16 cellular contexts compared by ENCODE assay signal in genomic region chr6:79375635-79376425, GRCh38.
A peak's percentile ranks its signal among the peaks of the same experiment; 100 is the strongest.
DNase-seq lines count a peak whose midpoint lies in the region; ATAC-seq and TF ChIP-seq lines count a peak whose summit lies in the region.
"Had no signal": no experiment of that assay in that cellular context is flagged by ENCODE, and none has a peak within 500 bp of the region (broad histone marks: within the 10 kb centered on the region; RNA-seq: fewer than 3 reads in every experiment).

No MANE protein-coding gene starts in this region.

- H3K9me2 ChIP-seq in PC-3 (replicated peaks; ENCODE audit: low read length): no peaks in the 10 kb centered on the region

- H3K36me3 ChIP-seq in HEK293 (ENCODE audit: control insufficient read depth in 2 of 2, insufficient read depth in 1 of 2, low read length in 2 of 2) (no peaks in the 10 kb centered on the region), PC-3 (ENCODE audit: low read depth, low read length) (no peaks in the 10 kb centered on the region; the same call in 1 of the 2 replicates)

- peaks cover 5% of the 10 kb centered on the region for H3F3A ChIP-seq in PC-3 (ENCODE audit: low read length, unreplicated experiment)

- H2AFZ ChIP-seq in PC-3 (ENCODE audit: low read length): peak overlapping the region; percentile 72
- H2AFZ ChIP-seq: GM23248 had no signal

- no peaks in the 10 kb centered on the region for H4K20me1 ChIP-seq in PC-3 (ENCODE audit: low read length)

- H3K27ac Mint-ChIP-seq in nephron: peak overlapping the region; percentile 65 to 88 (median 83)
- H3K27ac Mint-ChIP-seq: CD14-positive monocyte, T-helper 17 cell had no signal

- no peak overlapping the region for H3K4me3 Mint-ChIP-seq in nephron
- H3K4me3 Mint-ChIP-seq: CD14-positive monocyte, T-helper 17 cell had no signal

- no peak overlapping the region for H3K27ac ChIP-seq in HEK293 (ENCODE audit: extremely low read depth, low read depth, low read length)
- peak overlapping the region; percentile 90 for H3K27ac ChIP-seq in PC-3 (ENCODE audit: low read length)
- H3K27ac ChIP-seq: GM23248, KMS-11 had no signal

- BruUV-seq in PC-3 (replicated peaks; lab: Mats Ljungman, UMichigan): no TSS peak

- H3K9me3 Mint-ChIP-seq in nephron: peaks cover 3% of the 10 kb centered on the region

- no peaks in the 10 kb centered on the region for H3K27me3 Mint-ChIP-seq in nephron (ENCODE audit: low read depth)

- peak overlapping the region; percentile 77 for H3K4me2 ChIP-seq in PC-3 (ENCODE audit: low read length)
- H3K4me2 ChIP-seq: KMS-11 had no signal

- no peaks in the 10 kb centered on the region for H3K27me3 ChIP-seq in PC-3 (ENCODE audit: low read length)

- DNase-seq in NCI-H1436 (lab: John Stamatoyannopoulos, UW) (peak; percentile 88), PC-3 (no peak), T-helper 2 cell (no peak)
- DNase-seq: GM23248, NCI-H1694 treated with DMSO at 0.1 percent for 48 hours, NCI-H774, RPMI8226, SIG-M5, T-helper 17 cell had no signal

- H3K4me1 ChIP-seq in HEK293 (ENCODE audit: control insufficient read depth, insufficient read depth, low read length) (peaks cover 18% of the 10 kb centered on the region), PC-3 (ENCODE audit: insufficient read depth, low read length) (peaks cover 32% of the 10 kb centered on the region)

- H3K4me1 Mint-ChIP-seq in nephron: peaks cover 20% of the 10 kb centered on the region
- H3K4me1 Mint-ChIP-seq: CD14-positive monocyte had no signal

- POLR2A ChIA-PET in HEK293 (lab: Yijun Ruan, JAX): no interaction called here
- POLR2A ChIA-PET in PC-3 (lab: Charles Lee; ENCODE audit: unreplicated experiment): no interaction called here

- intact Hi-C loops in PC-3 (cut with micrococcal nuclease): no loop called here

- H3K9ac ChIP-seq in PC-3 (ENCODE audit: low read length): peak overlapping the region; percentile 30; the same call in 1 of the 2 replicates
- H3K9ac ChIP-seq: GM23248, KMS-11 had no signal

- CTCF ChIA-PET in HEK293 (lab: Yijun Ruan, JAX) (no interaction called here), PC-3 (lab: Charles Lee) (no interaction called here)

- TF ChIP-seq CTCF in HEK293 (tag by site-specific recombination; IDR thresholded peaks at IDR 0.05) (no peak), PC-3 (conservative IDR thresholded peaks at IDR 0.05; ENCODE audit: low read depth, low read length) (no peak), nephron (IDR thresholded peaks at IDR 0.05; ENCODE audit: unreplicated experiment in 3 of 3) (no peak)

- no peak for ATAC-seq in PC-3
- ATAC-seq in GM19463 (IDR thresholded peaks at IDR 0.05; ENCODE audit: unreplicated experiment): no peak
- ATAC-seq in GM21737 (IDR thresholded peaks at IDR 0.05; ENCODE audit: unreplicated experiment): no peak
- ATAC-seq: HCT116, T-helper 17 cell had no signal

- no peaks in the 10 kb centered on the region for H3K9me3 ChIP-seq in HEK293 (ENCODE audit: control insufficient read depth, insufficient read depth, low read depth, low read length)
- H3K9me3 ChIP-seq in PC-3 (ENCODE audit: low read length): no peaks in the 10 kb centered on the region

- no peaks in the 10 kb centered on the region for H3K36me3 Mint-ChIP-seq in nephron (ENCODE audit: low read depth)
- H3K36me3 Mint-ChIP-seq: CD14-positive monocyte had no signal

- H3K4me3 ChIP-seq in HEK293 (ENCODE audit: low read depth, low read length) (no peak overlapping the region), PC-3 (ENCODE audit: low read length) (no peak overlapping the region)
- H3K4me3 ChIP-seq: GM23248 had no signal

- H3K79me2 ChIP-seq in PC-3 (ENCODE audit: low read length): no peaks in the 10 kb centered on the region

TF ChIP-seq in HEK293, 187 proteins besides CTCF, POLR2A, EP300 and RAD21 (continues in another document):
- no peak for TF ChIP-seq ZBTB11 (tag by site-specific recombination; conservative IDR thresholded peaks at IDR 0.05; ENCODE audit: low read depth)
- no peak for TF ChIP-seq ZNF24 (tag by site-specific recombination; IDR thresholded peaks at IDR 0.05)
- TF ChIP-seq MEIS1 (CRISPR knock-in tag; IDR thresholded peaks at IDR 0.05; ENCODE audit: borderline replicate concordance): no peak
- TF ChIP-seq ZNF596 (tag by site-specific recombination; IDR thresholded peaks at IDR 0.05): no peak
- TF ChIP-seq ZNF830 (tag by site-specific recombination; IDR thresholded peaks at IDR 0.05; ENCODE audit: low read depth): no peak
- 0 out of 2 replicates have a peak, but pooled peaks have one; percentile 20 for TF ChIP-seq OVOL3 (tag by site-specific recombination; IDR thresholded peaks at IDR 0.05)
- TF ChIP-seq ZFHX2 (tag by site-specific recombination; conservative IDR thresholded peaks at IDR 0.05): no peak
- no peak for TF ChIP-seq ZNF707 (tag by site-specific recombination; IDR thresholded peaks at IDR 0.05)
- 0 out of 2 replicates have a peak, but pooled peaks have one; percentile 15 for TF ChIP-seq ZNF561 (tag by site-specific recombination; IDR thresholded peaks at IDR 0.05; ENCODE audit: borderline replicate concordance)
- TF ChIP-seq SP7 (tag by site-specific recombination; IDR thresholded peaks at IDR 0.05): no peak
- TF ChIP-seq ZNF792 (tag by site-specific recombination; IDR thresholded peaks at IDR 0.05): no peak
- no peak for TF ChIP-seq ZNF610 (tag by site-specific recombination; IDR thresholded peaks at IDR 0.05; ENCODE audit: borderline replicate concordance)
- no peak for TF ChIP-seq ZNF558 (tag by site-specific recombination; IDR thresholded peaks at IDR 0.05)
- no peak for TF ChIP-seq ZNF280D (tag by site-specific recombination; IDR thresholded peaks at IDR 0.05)
- TF ChIP-seq BCL6B (tag by site-specific recombination; IDR thresholded peaks at IDR 0.05): no peak
- TF ChIP-seq ZBTB21 (tag by site-specific recombination; IDR thresholded peaks at IDR 0.05): no peak
- no peak for TF ChIP-seq ZNF585B (tag by site-specific recombination; IDR thresholded peaks at IDR 0.05)
- TF ChIP-seq GLI4 (tag by site-specific recombination; IDR thresholded peaks at IDR 0.05): no peak
- no peak for TF ChIP-seq ZNF404 (tag by site-specific recombination; IDR thresholded peaks at IDR 0.05)
- TF ChIP-seq ZNF664 (tag by site-specific recombination; IDR thresholded peaks at IDR 0.05): no peak
- TF ChIP-seq ZNF433 (tag by site-specific recombination; IDR thresholded peaks at IDR 0.05; ENCODE audit: low read depth): no peak
- TF ChIP-seq ZNF214 (tag by site-specific recombination; IDR thresholded peaks at IDR 0.05; ENCODE audit: borderline replicate concordance): no peak
